In genomic region chr3:52824037-52824436, GRCh38 we compare ENCODE assay signal across 27 cellular contexts. TPM values are rescaled to one million over a fixed set of nuclear protein-coding genes. Genes with fewer than 3 reads are reported as not detected.
"Had no signal": no experiment of that assay in that cellular context is flagged by ENCODE, and none has a peak within 500 bp of the region (broad histone marks: within the 10 kb centered on the region; RNA-seq: fewer than 3 reads in every experiment).

No MANE protein-coding gene starts in this region.

- H3K27me3 ChIP-seq: colonic mucosa, esophagus muscularis mucosa, gastroesophageal sphincter, heart right ventricle, left lung had no signal

- H3K36me3 ChIP-seq: colonic mucosa had no signal

- H3K27ac ChIP-seq: colonic mucosa, esophagus muscularis mucosa, foreskin keratinocyte, gastroesophageal sphincter, heart right ventricle, left lung, lower lobe of right lung had no signal

- FAIRE-seq: endothelial cell of umbilical vein, frontal cortex, islet of Langerhans, keratinocyte had no signal

- ATAC-seq: foreskin keratinocyte, gastroesophageal sphincter, heart right ventricle, left cardiac atrium, left lung, lower lobe of right lung, mucosa of descending colon had no signal

- DNase-seq: colonic mucosa; cortex of kidney; effector memory CD4-positive, alpha-beta T cell; foreskin keratinocyte; heart right ventricle; hippocampal formation; left cardiac atrium; left lung; lower lobe of right lung; mesenchymal stem cell; mucosa of descending colon had no signal

- H3K4me3 ChIP-seq: colonic mucosa, esophagus muscularis mucosa, gastroesophageal sphincter, heart right ventricle, left lung, lower lobe of right lung, mucosa of descending colon had no signal

- H3K9me3 ChIP-seq: colonic mucosa, esophagus muscularis mucosa, gastroesophageal sphincter, heart right ventricle, left lung, lower lobe of right lung, mucosa of descending colon had no signal

- H3K4me1 ChIP-seq: colonic mucosa, esophagus muscularis mucosa, foreskin keratinocyte, gastroesophageal sphincter, heart right ventricle, left lung, lower lobe of right lung had no signal

RNA-seq across cellular contexts. Expression of gene ITIH4, which starts 6.4 kb away (rescaled TPM):
- total RNA-seq: epithelial cell of proximal tubule had no signal

RNA-seq across cellular contexts. Expression of gene MUSTN1, which starts 10.8 kb away (rescaled TPM):
- total RNA-seq: dermis microvascular lymphatic vessel endothelial cell, epithelial cell of proximal tubule, fibroblast of lung, fibroblast of villous mesenchyme, frontal cortex, kidney epithelial cell had no signal
- polyA plus RNA-seq: keratinocyte had no signal

RNA-seq across cellular contexts. Expression of gene ITIH3, which starts 29.4 kb away (rescaled TPM):
- total RNA-seq: endothelial cell of umbilical vein, epithelial cell of proximal tubule, foreskin keratinocyte, frontal cortex, kidney epithelial cell, myocyte had no signal
- polyA plus RNA-seq: endothelial cell of umbilical vein, foreskin keratinocyte, keratinocyte had no signal

RNA-seq across cellular contexts. Expression of gene ITIH1, which starts 46.6 kb away (rescaled TPM):
- total RNA-seq: chondrocyte, dermis microvascular lymphatic vessel endothelial cell, endothelial cell of umbilical vein, epithelial cell of proximal tubule, esophagus muscularis mucosa, fibroblast of lung, fibroblast of villous mesenchyme, foreskin keratinocyte, frontal cortex, gastroesophageal sphincter, heart right ventricle, kidney epithelial cell, left cardiac atrium, lower lobe of right lung, lung microvascular endothelial cell, mesenteric fat pad, mesothelial cell of epicardium, mucosa of descending colon, myocyte had no signal
- polyA plus RNA-seq: endothelial cell of umbilical vein, fibroblast of lung, foreskin keratinocyte, keratinocyte had no signal
